1 cellular context compared by ENCODE assay signal in the genomic region with DNA sequence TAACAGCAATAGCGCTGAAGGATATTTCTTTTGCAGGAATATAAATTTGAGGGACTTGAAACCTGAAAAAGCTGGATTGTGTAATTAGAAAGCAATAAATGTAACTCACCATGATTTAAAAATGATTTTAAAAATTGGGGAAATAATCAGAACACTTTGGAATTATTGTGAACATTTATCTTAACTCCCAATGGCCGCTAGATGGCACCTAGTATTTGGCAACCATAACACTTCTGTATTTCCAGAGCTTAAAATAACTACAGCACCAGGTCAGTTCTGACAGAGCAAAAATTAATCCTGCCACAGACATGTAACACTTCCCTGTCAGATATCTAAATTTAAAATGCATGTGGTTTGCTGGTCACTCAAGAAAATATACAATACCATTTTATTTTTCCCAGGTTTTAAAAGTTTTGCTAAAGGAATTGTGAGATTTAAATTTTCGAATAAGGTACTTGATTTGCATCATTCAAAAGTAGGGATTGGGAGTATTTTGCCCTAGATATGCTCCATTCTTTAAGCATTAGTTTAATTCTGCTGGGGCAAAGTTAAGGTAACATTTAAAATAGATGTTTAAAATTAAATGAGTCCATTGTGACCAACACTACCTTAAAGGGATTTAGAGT.
TF ChIP-seq lines count a peak whose summit lies in the region.

No MANE protein-coding gene starts in this region.

TF ChIP-seq in liver, 16 proteins besides CTCF, POLR2A, EP300 and RAD21 (continued from another document):
- TF ChIP-seq HNF4G (IDR thresholded peaks at IDR 0.05) (no peak), GABPA (IDR thresholded peaks at IDR 0.05 in 1 of 2, conservative IDR thresholded peaks at IDR 0.05 in 1 of 2) (no peak), SP1 (IDR thresholded peaks at IDR 0.05) (no peak), RXRA (IDR thresholded peaks at IDR 0.05) (no peak), JUND (IDR thresholded peaks at IDR 0.05) (no peak), EGR1 (IDR thresholded peaks at IDR 0.05; ENCODE audit: low read depth in 2 of 2) (no peak), MAX (IDR thresholded peaks at IDR 0.05) (no peak), TAF1 (conservative IDR thresholded peaks at IDR 0.05) (no peak), NR2F2 (IDR thresholded peaks at IDR 0.05) (no peak)
